ENCODE assay signal across 8 cellular contexts in the genomic region with DNA sequence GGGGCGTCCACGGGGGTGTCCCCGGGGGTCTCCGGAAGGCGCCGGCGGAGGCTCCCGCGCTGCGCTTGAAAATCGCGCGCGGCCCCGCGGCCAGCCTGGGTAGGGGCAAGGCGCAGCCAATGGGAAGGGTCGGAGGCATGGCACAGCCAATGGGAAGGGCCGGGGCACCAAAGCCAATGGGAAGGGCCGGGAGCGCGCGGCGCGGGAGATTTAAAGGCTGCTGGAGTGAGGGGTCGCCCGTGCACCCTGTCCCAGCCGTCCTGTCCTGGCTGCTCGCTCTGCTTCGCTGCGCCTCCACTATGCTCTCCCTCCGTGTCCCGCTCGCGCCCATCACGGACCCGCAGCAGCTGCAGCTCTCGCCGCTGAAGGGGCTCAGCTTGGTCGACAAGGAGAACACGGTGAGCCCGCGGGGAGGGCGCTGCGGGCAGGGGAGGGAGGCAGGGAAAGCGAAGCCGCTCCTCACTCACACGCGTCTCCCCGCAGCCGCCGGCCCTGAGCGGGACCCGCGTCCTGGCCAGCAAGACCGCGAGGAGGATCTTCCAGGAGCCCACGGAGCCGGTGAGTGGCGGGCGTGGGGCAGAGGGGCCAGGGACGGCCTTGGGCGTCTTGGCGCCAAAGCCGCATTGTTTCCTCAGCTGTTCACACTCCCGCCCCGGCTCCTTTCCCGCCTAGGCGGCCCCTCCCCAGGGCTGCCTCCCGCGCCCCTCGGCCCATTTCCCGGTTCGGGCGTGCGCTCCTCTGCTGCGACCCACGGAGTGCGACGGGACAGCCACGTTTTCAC. TPM values are rescaled to one million over a fixed set of nuclear protein-coding genes. Genes with fewer than 3 reads are reported as not detected.
DNase-seq lines count a peak whose midpoint lies in the region; TF ChIP-seq lines count a peak whose summit lies in the region.

RRM2 (plus strand) TSS at position 240 of the 781 bp plus-strand sequence; CDS start at position 300, 60 bp downstream.

- no peaks in the 10 kb centered on the region for H3K27me3 ChIP-seq in GM06990 (replicated peaks; ENCODE audit: control insufficient read depth, insufficient read depth, low read length)

- H3K36me3 Mint-ChIP-seq in HFFc6 (ENCODE audit: low read depth) = peaks cover 20% of the 10 kb centered on the region

- in situ Hi-C loops in SK-MEL-5 (cut with HindIII; ENCODE audit: low pct_unique_long_range_greater_than_20kb, low sequenced_read_pairs) = no loop called here

- no peaks in the 10 kb centered on the region for H3K9me3 Mint-ChIP-seq in HFFc6

- H3K4me3 Mint-ChIP-seq in HFFc6 = peak within 1 kb of the TSS; percentile 94

- TF ChIP-seq CTCF in GM06990 (IDR thresholded peaks at IDR 0.05; ENCODE audit: insufficient read depth, low read length, poor library complexity, severe bottlenecking) = no peak
- TF ChIP-seq CTCF in HFFc6 (IDR thresholded peaks at IDR 0.05) = no peak
- TF ChIP-seq CTCF in NB4 (IDR thresholded peaks at IDR 0.05; ENCODE audit: low read depth, low read length) = no peak

- H3K27me3 Mint-ChIP-seq in HFFc6 (ENCODE audit: insufficient read depth) = peaks cover 1% of the 10 kb centered on the region; the same call in 1 of the 2 replicates

- H3K4me3 ChIP-seq in GM06990 (replicated peaks; ENCODE audit: low read depth, low read length) = peak within 1 kb of the TSS; percentile 90
- H3K4me3 ChIP-seq in NB4 (ENCODE audit: low read depth, low read length) = peak within 1 kb of the TSS; percentile 90

- DNase-seq in GM06990 (ENCODE audit: extremely low read depth, insufficient read length) = peak; percentile 96
- DNase-seq in HFFc6 = peak; percentile 92
- peak; percentile 99 for DNase-seq in NB4 (ENCODE audit: low read depth)
- DNase-seq in SK-MEL-5 (ENCODE audit: low read depth, low spot score) = peak; percentile 97
- peak; percentile 60 to 81 (median 74) for DNase-seq in activated naive CD4-positive, alpha-beta T cell (lab: John Stamatoyannopoulos, UW)
- DNase-seq in globus pallidus (ENCODE audit: low spot score) = peak; percentile 89
- peak in 55 of 56 donors; percentile 23 to 95 (median 76) for DNase-seq in nucleus accumbens (lab: John Stamatoyannopoulos, UW)
- peak; percentile 92 for DNase-seq in superior temporal gyrus (ENCODE audit: extremely low spot score)

- H3K27ac Mint-ChIP-seq in HFFc6 = peak within 1 kb of the TSS; percentile 97

- TF ChIP-seq POLR2A in NB4 (IDR thresholded peaks at IDR 0.05; ENCODE audit: extremely low read depth, insufficient read length) = peak; percentile 93

- H3K36me3 ChIP-seq in GM06990 (ENCODE audit: control insufficient read depth, insufficient read depth, low read length) = peaks cover 7% of the 10 kb centered on the region

- peaks cover 58% of the 10 kb centered on the region for H3K4me1 Mint-ChIP-seq in HFFc6 (ENCODE audit: low read depth)

RNA-seq across cellular contexts. Expression of gene RRM2, which starts in this region (rescaled TPM):
- 100 to 1,000 TPM in 5 of 6 experiments, 10 to 100 TPM in 1; 76.4 to 179 (median 158) TPM for total RNA-seq in HFFc6 (2021; fragmentation: NEBNext Ultra II Directional; extraction: Animal tissue kit (Norgen Biotek cat#: 25700))
- total RNA-seq in SK-MEL-5 (2014; rRNA removed; shearing (Covaris generic)) = 38.9 and 46.9 TPM in 2 replicates
- 153 and 218 TPM in 2 replicates for polyA plus RNA-seq in SK-MEL-5 (2015; cell fraction: cytosol; rRNA removed)
- 108 and 134 TPM in 2 replicates for polyA plus RNA-seq in SK-MEL-5 (2015; cell fraction: nucleus; rRNA removed)

Comparison
In these comparisons a context has a peak if more than half of its experiments do, and no peak if none do; other contexts are left out.
1. Peak in every context shown above with its lines: DNase-seq and H3K4me3 ChIP-seq.